ENCODE assay signal across 28 cellular contexts in the genomic region with DNA sequence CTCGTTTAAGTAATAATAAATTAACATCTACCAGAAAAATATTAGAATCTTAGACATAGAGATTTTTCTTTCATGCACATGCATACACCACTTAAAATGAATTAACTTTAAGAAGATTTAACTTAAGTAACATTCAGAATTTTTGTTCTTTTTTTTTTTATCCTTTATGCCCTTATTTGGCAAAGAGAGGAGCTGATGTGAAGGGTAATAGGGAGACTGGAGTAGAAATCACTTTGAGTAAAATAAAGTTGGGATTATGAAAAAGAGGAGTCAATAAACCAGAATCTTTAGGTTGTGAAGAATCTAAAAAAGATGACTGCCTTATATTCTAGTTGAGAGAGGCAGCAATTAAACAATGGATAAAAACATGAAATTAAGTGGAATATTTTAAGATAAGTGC.
"Had no signal": no experiment of that assay in that cellular context is flagged by ENCODE, and none has a peak within 500 bp of the region (broad histone marks: within the 10 kb centered on the region; RNA-seq: fewer than 3 reads in every experiment).

No MANE protein-coding gene starts in this region.

- H3K4me3 ChIP-seq: colonic mucosa, coronary artery, dorsolateral prefrontal cortex, esophagus muscularis mucosa, esophagus squamous epithelium, gastrocnemius medialis, gastroesophageal sphincter, heart left ventricle, heart right ventricle had no signal

- FAIRE-seq: colon, endometrium, endothelial cell of umbilical vein, frontal cortex had no signal

- H3K27ac ChIP-seq: colonic mucosa, coronary artery, dorsolateral prefrontal cortex, epithelial cell of prostate, esophagus muscularis mucosa, esophagus squamous epithelium, foreskin keratinocyte, gastrocnemius medialis, gastroesophageal sphincter, heart left ventricle, heart right ventricle had no signal

- DNase-seq: colonic mucosa; cortex of kidney; dermis blood vessel endothelial cell; dorsolateral prefrontal cortex; effector CD4-positive, alpha-beta T cell; effector CD8-positive, alpha-beta T cell; effector memory CD4-positive, alpha-beta T cell; effector memory CD8-positive, alpha-beta T cell; endodermal cell; erythroblast; esophagus squamous epithelium; foreskin fibroblast; foreskin keratinocyte; foreskin melanocyte; gastrocnemius medialis; glutamatergic neuron; head of caudate nucleus; heart left ventricle; heart right ventricle had no signal

- H3K27me3 ChIP-seq: colonic mucosa, dorsolateral prefrontal cortex, esophagus muscularis mucosa, gastroesophageal sphincter had no signal

- H3K4me1 ChIP-seq: colonic mucosa, esophagus muscularis mucosa, esophagus squamous epithelium, foreskin keratinocyte, gastrocnemius medialis, gastroesophageal sphincter, heart left ventricle, heart right ventricle had no signal

- H3K9me3 ChIP-seq: colonic mucosa, esophagus muscularis mucosa, esophagus squamous epithelium, gastrocnemius medialis, gastroesophageal sphincter, heart left ventricle, heart right ventricle had no signal

- H3K36me3 ChIP-seq: colonic mucosa, esophagus muscularis mucosa, esophagus squamous epithelium, gastrocnemius medialis, gastroesophageal sphincter, heart left ventricle, heart right ventricle had no signal

- ATAC-seq: effector memory CD8-positive, alpha-beta T cell; esophagus mucosa; foreskin keratinocyte; gastrocnemius medialis; gastroesophageal sphincter; heart left ventricle; heart right ventricle had no signal
